ENCODE assay signal across 1 cellular context in the genomic region with DNA sequence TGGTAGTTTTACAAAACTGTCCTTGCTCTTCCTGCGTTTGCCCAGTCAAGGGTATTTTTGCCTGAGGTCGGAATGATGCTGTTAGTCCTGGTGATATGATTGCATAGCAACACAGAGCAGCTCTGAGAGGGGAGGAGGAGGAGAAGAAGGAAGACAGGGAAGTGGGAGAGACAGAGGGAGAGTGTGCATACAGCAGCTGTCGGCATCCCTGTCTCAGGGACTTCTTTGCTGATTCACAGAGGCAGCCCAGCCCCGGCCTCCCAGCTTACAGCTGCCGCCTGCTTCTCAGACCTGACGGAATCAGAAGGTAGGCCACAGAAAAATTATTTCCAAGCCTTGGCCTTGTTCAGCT.
TF ChIP-seq lines count a peak whose summit lies in the region.

No MANE protein-coding gene starts in this region.

TF ChIP-seq in H1, 55 proteins besides CTCF, POLR2A, EP300 and RAD21:
- TF ChIP-seq TAF1 (IDR thresholded peaks at IDR 0.05; ENCODE audit: low read depth, low read length), result no peak
- no peak for TF ChIP-seq NANOG (IDR thresholded peaks at IDR 0.05; ENCODE audit: insufficient read depth, low read depth, low read length, poor library complexity, severe bottlenecking)
- no peak for TF ChIP-seq SIN3A (conservative IDR thresholded peaks at IDR 0.05 in 1 of 2, IDR thresholded peaks at IDR 0.05 in 1 of 2; ENCODE audit: low read depth in 1 of 2, low read length in 2 of 2)
- TF ChIP-seq SRF (IDR thresholded peaks at IDR 0.05; ENCODE audit: low read depth, low read length), result no peak
- TF ChIP-seq PHF8 (conservative IDR thresholded peaks at IDR 0.05; ENCODE audit: low read depth, low read length), result no peak
- no peak for TF ChIP-seq CEBPB (IDR thresholded peaks at IDR 0.05; ENCODE audit: low read depth, low read length)
- TF ChIP-seq EGR1 (IDR thresholded peaks at IDR 0.05; ENCODE audit: borderline replicate concordance, low read depth, low read length), result no peak
- TF ChIP-seq SP1 (IDR thresholded peaks at IDR 0.05; ENCODE audit: low read depth, low read length), result no peak
- TF ChIP-seq SIRT6 (IDR thresholded peaks at IDR 0.05; ENCODE audit: low read length), result no peak
- no peak for TF ChIP-seq CBX8 (IDR thresholded peaks at IDR 0.05; ENCODE audit: borderline replicate concordance, low read depth, low read length)
- TF ChIP-seq POU5F1 (IDR thresholded peaks at IDR 0.05; ENCODE audit: low read depth, low read length), result no peak
- no peak for TF ChIP-seq TBP (IDR thresholded peaks at IDR 0.05; ENCODE audit: low read depth, low read length)
- TF ChIP-seq, protein P1, sequence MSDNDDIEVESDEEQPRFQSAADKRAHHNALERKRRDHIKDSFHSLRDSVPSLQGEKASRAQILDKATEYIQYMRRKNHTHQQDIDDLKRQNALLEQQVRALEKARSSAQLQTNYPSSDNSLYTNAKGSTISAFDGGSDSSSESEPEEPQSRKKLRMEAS (IDR thresholded peaks at IDR 0.05), result no peak
- TF ChIP-seq, protein P2, sequence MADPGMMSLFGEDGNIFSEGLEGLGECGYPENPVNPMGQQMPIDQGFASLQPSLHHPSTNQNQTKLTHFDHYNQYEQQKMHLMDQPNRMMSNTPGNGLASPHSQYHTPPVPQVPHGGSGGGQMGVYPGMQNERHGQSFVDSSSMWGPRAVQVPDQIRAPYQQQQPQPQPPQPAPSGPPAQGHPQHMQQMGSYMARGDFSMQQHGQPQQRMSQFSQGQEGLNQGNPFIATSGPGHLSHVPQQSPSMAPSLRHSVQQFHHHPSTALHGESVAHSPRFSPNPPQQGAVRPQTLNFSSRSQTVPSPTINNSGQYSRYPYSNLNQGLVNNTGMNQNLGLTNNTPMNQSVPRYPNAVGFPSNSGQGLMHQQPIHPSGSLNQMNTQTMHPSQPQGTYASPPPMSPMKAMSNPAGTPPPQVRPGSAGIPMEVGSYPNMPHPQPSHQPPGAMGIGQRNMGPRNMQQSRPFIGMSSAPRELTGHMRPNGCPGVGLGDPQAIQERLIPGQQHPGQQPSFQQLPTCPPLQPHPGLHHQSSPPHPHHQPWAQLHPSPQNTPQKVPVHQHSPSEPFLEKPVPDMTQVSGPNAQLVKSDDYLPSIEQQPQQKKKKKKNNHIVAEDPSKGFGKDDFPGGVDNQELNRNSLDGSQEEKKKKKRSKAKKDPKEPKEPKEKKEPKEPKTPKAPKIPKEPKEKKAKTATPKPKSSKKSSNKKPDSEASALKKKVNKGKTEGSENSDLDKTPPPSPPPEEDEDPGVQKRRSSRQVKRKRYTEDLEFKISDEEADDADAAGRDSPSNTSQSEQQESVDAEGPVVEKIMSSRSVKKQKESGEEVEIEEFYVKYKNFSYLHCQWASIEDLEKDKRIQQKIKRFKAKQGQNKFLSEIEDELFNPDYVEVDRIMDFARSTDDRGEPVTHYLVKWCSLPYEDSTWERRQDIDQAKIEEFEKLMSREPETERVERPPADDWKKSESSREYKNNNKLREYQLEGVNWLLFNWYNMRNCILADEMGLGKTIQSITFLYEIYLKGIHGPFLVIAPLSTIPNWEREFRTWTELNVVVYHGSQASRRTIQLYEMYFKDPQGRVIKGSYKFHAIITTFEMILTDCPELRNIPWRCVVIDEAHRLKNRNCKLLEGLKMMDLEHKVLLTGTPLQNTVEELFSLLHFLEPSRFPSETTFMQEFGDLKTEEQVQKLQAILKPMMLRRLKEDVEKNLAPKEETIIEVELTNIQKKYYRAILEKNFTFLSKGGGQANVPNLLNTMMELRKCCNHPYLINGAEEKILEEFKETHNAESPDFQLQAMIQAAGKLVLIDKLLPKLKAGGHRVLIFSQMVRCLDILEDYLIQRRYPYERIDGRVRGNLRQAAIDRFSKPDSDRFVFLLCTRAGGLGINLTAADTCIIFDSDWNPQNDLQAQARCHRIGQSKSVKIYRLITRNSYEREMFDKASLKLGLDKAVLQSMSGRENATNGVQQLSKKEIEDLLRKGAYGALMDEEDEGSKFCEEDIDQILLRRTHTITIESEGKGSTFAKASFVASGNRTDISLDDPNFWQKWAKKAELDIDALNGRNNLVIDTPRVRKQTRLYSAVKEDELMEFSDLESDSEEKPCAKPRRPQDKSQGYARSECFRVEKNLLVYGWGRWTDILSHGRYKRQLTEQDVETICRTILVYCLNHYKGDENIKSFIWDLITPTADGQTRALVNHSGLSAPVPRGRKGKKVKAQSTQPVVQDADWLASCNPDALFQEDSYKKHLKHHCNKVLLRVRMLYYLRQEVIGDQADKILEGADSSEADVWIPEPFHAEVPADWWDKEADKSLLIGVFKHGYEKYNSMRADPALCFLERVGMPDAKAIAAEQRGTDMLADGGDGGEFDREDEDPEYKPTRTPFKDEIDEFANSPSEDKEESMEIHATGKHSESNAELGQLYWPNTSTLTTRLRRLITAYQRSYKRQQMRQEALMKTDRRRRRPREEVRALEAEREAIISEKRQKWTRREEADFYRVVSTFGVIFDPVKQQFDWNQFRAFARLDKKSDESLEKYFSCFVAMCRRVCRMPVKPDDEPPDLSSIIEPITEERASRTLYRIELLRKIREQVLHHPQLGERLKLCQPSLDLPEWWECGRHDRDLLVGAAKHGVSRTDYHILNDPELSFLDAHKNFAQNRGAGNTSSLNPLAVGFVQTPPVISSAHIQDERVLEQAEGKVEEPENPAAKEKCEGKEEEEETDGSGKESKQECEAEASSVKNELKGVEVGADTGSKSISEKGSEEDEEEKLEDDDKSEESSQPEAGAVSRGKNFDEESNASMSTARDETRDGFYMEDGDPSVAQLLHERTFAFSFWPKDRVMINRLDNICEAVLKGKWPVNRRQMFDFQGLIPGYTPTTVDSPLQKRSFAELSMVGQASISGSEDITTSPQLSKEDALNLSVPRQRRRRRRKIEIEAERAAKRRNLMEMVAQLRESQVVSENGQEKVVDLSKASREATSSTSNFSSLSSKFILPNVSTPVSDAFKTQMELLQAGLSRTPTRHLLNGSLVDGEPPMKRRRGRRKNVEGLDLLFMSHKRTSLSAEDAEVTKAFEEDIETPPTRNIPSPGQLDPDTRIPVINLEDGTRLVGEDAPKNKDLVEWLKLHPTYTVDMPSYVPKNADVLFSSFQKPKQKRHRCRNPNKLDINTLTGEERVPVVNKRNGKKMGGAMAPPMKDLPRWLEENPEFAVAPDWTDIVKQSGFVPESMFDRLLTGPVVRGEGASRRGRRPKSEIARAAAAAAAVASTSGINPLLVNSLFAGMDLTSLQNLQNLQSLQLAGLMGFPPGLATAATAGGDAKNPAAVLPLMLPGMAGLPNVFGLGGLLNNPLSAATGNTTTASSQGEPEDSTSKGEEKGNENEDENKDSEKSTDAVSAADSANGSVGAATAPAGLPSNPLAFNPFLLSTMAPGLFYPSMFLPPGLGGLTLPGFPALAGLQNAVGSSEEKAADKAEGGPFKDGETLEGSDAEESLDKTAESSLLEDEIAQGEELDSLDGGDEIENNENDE (IDR thresholded peaks at IDR 0.05; ENCODE audit: insufficient replicate concordance, low read length), result no peak
- no peak for TF ChIP-seq EZH2 (IDR thresholded peaks at IDR 0.05; ENCODE audit: low read depth, low read length, severe bottlenecking)
- TF ChIP-seq SAP30 (IDR thresholded peaks at IDR 0.05; ENCODE audit: insufficient read depth, insufficient replicate concordance, low read length), result no peak
- no peak for TF ChIP-seq CREB1 (IDR thresholded peaks at IDR 0.05)
- no peak for TF ChIP-seq MAFK (IDR thresholded peaks at IDR 0.05; ENCODE audit: low read depth, low read length)
